Comparison of ENCODE assay signal across 8 cellular contexts in genomic region chr2:160408205-160408561, GRCh38.
DNase-seq lines count a peak whose midpoint lies in the region; ATAC-seq, FAIRE-seq and TF ChIP-seq lines count a peak whose summit lies in the region.

No MANE protein-coding gene starts in this region.

- H3K27ac ChIP-seq in lower lobe of right lung (peak overlapping the region; percentile 98), thyroid gland (peak overlapping the region; percentile 39 to 94 (median 76))

- peaks cover 12% of the 10 kb centered on the region for H3K36me3 Mint-ChIP-seq in activated CD8-positive, alpha-beta memory T cell treated with anti-CD3 and anti-CD28 coated beads, Interleukin-2, amount 10 ng/mL, durations not matched to agents 7 days and 5 days

- intact Hi-C loops in lower lobe of right lung (cut with DNase I) (no loop called here), thyroid gland (cut with DNase I) (loop anchor here (10.0 kb wide), 1 partner anchor 73 kb away; no protein-coding TSS in a partner anchor)

- no peaks in the 10 kb centered on the region for H3K27me3 Mint-ChIP-seq in activated CD8-positive, alpha-beta memory T cell treated with anti-CD3 and anti-CD28 coated beads, Interleukin-2, amount 10 ng/mL, durations not matched to agents 7 days and 5 days

- no peak for DNase-seq in activated CD8-positive, alpha-beta memory T cell treated with anti-CD3 and anti-CD28 coated beads, Interleukin-2, amount 10 ng/mL, durations not matched to agents 7 days and 5 days
- no peak for DNase-seq in activated CD8-positive, alpha-beta memory T cell treated with anti-CD3 and anti-CD28 coated beads for 24 hours
- DNase-seq in astrocyte of the cerebellum (ENCODE audit: low read depth): no peak
- DNase-seq in lower lobe of right lung: no peak
- DNase-seq in thyroid gland: no peak
- no peak for DNase-seq in D721Med (ENCODE audit: insufficient read length, low spot score)
- DNase-seq in NCI-H345 treated with DMSO at 0.1 percent for 48 hours (lab: John Stamatoyannopoulos, UW; ENCODE audit: unreplicated experiment): no peak
- no peak for DNase-seq in COR-L47 (lab: John Stamatoyannopoulos, UW)

- CTCF ChIA-PET in activated CD8-positive, alpha-beta memory T cell treated with anti-CD3 and anti-CD28 coated beads, Interleukin-2, amount 10 ng/mL, durations not matched to agents 7 days and 5 days (lab: Charles Lee): interaction anchor here (1.2 to 6.6 kb wide), 3 partner anchors 16 to 84 kb away, joined by 3 to 33 read pairs (median 5); no protein-coding TSS in a partner anchor

- ATAC-seq in activated CD8-positive, alpha-beta memory T cell treated with anti-CD3 and anti-CD28 coated beads, Interleukin-2, amount 10 ng/mL, durations not matched to agents 7 days and 5 days: no peak
- ATAC-seq in lower lobe of right lung: no peak

- in situ Hi-C loops in astrocyte of the cerebellum (cut with HindIII; ENCODE audit: low sequenced_read_pairs): no loop called here

- TF ChIP-seq POLR2A in thyroid gland (IDR thresholded peaks at IDR 0.05): no peak

- H3K9me3 ChIP-seq in lower lobe of right lung (no peaks in the 10 kb centered on the region), thyroid gland (no peaks in the 10 kb centered on the region)

- no peaks in the 10 kb centered on the region for H3K9me3 Mint-ChIP-seq in activated CD8-positive, alpha-beta memory T cell treated with anti-CD3 and anti-CD28 coated beads, Interleukin-2, amount 10 ng/mL, durations not matched to agents 7 days and 5 days (ENCODE audit: low read depth)

- peaks cover 67% of the 10 kb centered on the region for H3K4me1 ChIP-seq in lower lobe of right lung
- H3K4me1 ChIP-seq in thyroid gland: peaks cover 33 to 37% of the 10 kb centered on the region in 2 donors

- 26 to 29% methylated on average over 18 of the region's 18 CpGs for WGBS in thyroid gland, 2 donors

- peak overlapping the region; percentile 84 for H3K27ac Mint-ChIP-seq in activated CD8-positive, alpha-beta memory T cell treated with anti-CD3 and anti-CD28 coated beads, Interleukin-2, amount 10 ng/mL, durations not matched to agents 7 days and 5 days

- TF ChIP-seq CTCF in astrocyte of the cerebellum (IDR thresholded peaks at IDR 0.05; ENCODE audit: low read depth, low read length, missing control alignments) (no peak), lower lobe of right lung (IDR thresholded peaks at IDR 0.05) (no peak), thyroid gland (IDR thresholded peaks at IDR 0.05) (no peak), D721Med (IDR thresholded peaks at IDR 0.05; ENCODE audit: insufficient read depth, missing control alignments) (no peak)

- H3K27me3 ChIP-seq in lower lobe of right lung (ENCODE audit: low read depth) (no peaks in the 10 kb centered on the region), thyroid gland (no peaks in the 10 kb centered on the region)

- peaks cover 74% of the 10 kb centered on the region for H3K4me1 Mint-ChIP-seq in activated CD8-positive, alpha-beta memory T cell treated with anti-CD3 and anti-CD28 coated beads, Interleukin-2, amount 10 ng/mL, durations not matched to agents 7 days and 5 days

- FAIRE-seq in D721Med (lab: Jason Lieb, UNC): no peak

- peak overlapping the region; percentile 66 for H3K4me3 ChIP-seq in astrocyte of the cerebellum (ENCODE audit: low read depth, low read length)
- peak overlapping the region; percentile 89 for H3K4me3 ChIP-seq in lower lobe of right lung
- H3K4me3 ChIP-seq in thyroid gland (replicated peaks in 1 of 3): peak overlapping the region in 1 of 3 donors; percentile 24

- H3K4me3 Mint-ChIP-seq in activated CD8-positive, alpha-beta memory T cell treated with anti-CD3 and anti-CD28 coated beads, Interleukin-2, amount 10 ng/mL, durations not matched to agents 7 days and 5 days: peak overlapping the region; percentile 75

- H3K36me3 ChIP-seq in lower lobe of right lung: no peaks in the 10 kb centered on the region
- H3K36me3 ChIP-seq in thyroid gland: no peaks in the 10 kb centered on the region
